Comparison of ENCODE assay signal across 1 cellular context in genomic region chr1:161115132-161115711, GRCh38.
TF ChIP-seq lines count a peak whose summit lies in the region.

No MANE protein-coding gene starts in this region.

TF ChIP-seq in HCT116, 20 proteins besides CTCF, POLR2A, EP300 and RAD21 (continued from another document):
- TF ChIP-seq ZBTB33 (IDR thresholded peaks at IDR 0.05; ENCODE audit: extremely low read depth, insufficient replicate concordance, low read length): peak; percentile 72
- TF ChIP-seq REST (IDR thresholded peaks at IDR 0.05; ENCODE audit: low read depth): no peak
- TF ChIP-seq SP1 (IDR thresholded peaks at IDR 0.05; ENCODE audit: low read depth): no peak
- TF ChIP-seq POLR2AphosphoS5 (IDR thresholded peaks at IDR 0.05; ENCODE audit: low read depth, low read length): peak; percentile 83
